In genomic region chr21:37622755-37623543, GRCh38 we compare ENCODE assay signal across 1 cellular context.
TF ChIP-seq lines count a peak whose summit lies in the region.

No MANE protein-coding gene starts in this region.

TF ChIP-seq in K562, 482 proteins besides CTCF, POLR2A, EP300 and RAD21 (continued from another document):
- TF ChIP-seq ZBTB5 (IDR thresholded peaks at IDR 0.05) (no peak), MCM3 (IDR thresholded peaks at IDR 0.05) (no peak)
